ENCODE assay signal across 17 cellular contexts in genomic region chr7:22425361-22425760, GRCh38.
DNase-seq lines count a peak whose midpoint lies in the region; ATAC-seq and TF ChIP-seq lines count a peak whose summit lies in the region.
"Had no signal": no experiment of that assay in that cellular context is flagged by ENCODE, and none has a peak within 500 bp of the region (broad histone marks: within the 10 kb centered on the region; RNA-seq: fewer than 3 reads in every experiment).

No MANE protein-coding gene starts in this region.

- no peak for TF ChIP-seq EP300 in esophagus muscularis mucosa (IDR thresholded peaks at IDR 0.05)

- H3K36me3 ChIP-seq in GM23338 (ENCODE audit: insufficient read depth) (no peaks in the 10 kb centered on the region), esophagus muscularis mucosa (no peaks in the 10 kb centered on the region), smooth muscle cell (ENCODE audit: low read depth) (no peaks in the 10 kb centered on the region)
- H3K36me3 ChIP-seq: BE2C had no signal

- H3K9me2 ChIP-seq in GM23338 (ENCODE audit: insufficient read depth) = no peaks in the 10 kb centered on the region

- TF ChIP-seq CTCF in GM23338 (conservative IDR thresholded peaks at IDR 0.05; ENCODE audit: low read depth in 2 of 2) (no peak), esophagus muscularis mucosa (IDR thresholded peaks at IDR 0.05) (no peak), smooth muscle cell (IDR thresholded peaks at IDR 0.05; ENCODE audit: borderline replicate concordance, insufficient read depth, poor library complexity, severe bottlenecking) (no peak)

- H3K9ac ChIP-seq in smooth muscle cell (ENCODE audit: low read depth) = no peak overlapping the region

- no peak overlapping the region for H3K4me3 Mint-ChIP-seq in GM23338

- H3K4me3 ChIP-seq in GM23338 (no peak overlapping the region), esophagus muscularis mucosa (no peak overlapping the region), smooth muscle cell (no peak overlapping the region)

- H2AFZ ChIP-seq in GM23338 (peak overlapping the region; percentile 25; the same call in 1 of the 2 replicates), smooth muscle cell (ENCODE audit: low read depth) (peak overlapping the region; percentile 40)

- no peak for DNase-seq in GM23338 (ENCODE audit: low spot score)
- peak; percentile 75 for DNase-seq in NCI-H69 (lab: John Stamatoyannopoulos, UW)
- peak; percentile 47 for DNase-seq in esophagus muscularis mucosa (ENCODE audit: extremely low spot score)
- DNase-seq in smooth muscle cell (lab: John Stamatoyannopoulos, UW; ENCODE audit: unreplicated experiment) = no peak
- no peak for DNase-seq in activated naive CD4-positive, alpha-beta T cell treated with anti-CD3 and anti-CD28 coated beads, Interleukin-2, amount 50 U/mL, for 16 hours
- no peak for DNase-seq in hypothalamus (lab: John Stamatoyannopoulos, UW)
- DNase-seq: BE2C; GF-D8; H7; MV-4-11; NCI-H1417 treated with DMSO at 0.1 percent for 48 hours; NCI-H1930; NCI-H524 treated with DMSO at 0.1 percent for 48 hours; NK-92 treated with Interleukin-12 subunit alpha and Interleukin-12 subunit beta, amount 100 ng/mL, for 24 hours; PC-3 had no signal

- H3K4me1 ChIP-seq in GM23338 (ENCODE audit: insufficient read depth) (peaks cover 9% of the 10 kb centered on the region; the same call in 1 of the 2 replicates), esophagus muscularis mucosa (no peaks in the 10 kb centered on the region), smooth muscle cell (ENCODE audit: low read depth) (no peaks in the 10 kb centered on the region)

- intact Hi-C loops in esophagus muscularis mucosa (cut with DNase I) = no loop called here

- H3K27me3 Mint-ChIP-seq in GM23338 (ENCODE audit: insufficient read depth, low read depth, poor library complexity) = no peaks in the 10 kb centered on the region

- TF ChIP-seq POLR2A in esophagus muscularis mucosa (IDR thresholded peaks at IDR 0.05; ENCODE audit: low read depth) = no peak

- H3K79me2 ChIP-seq in GM23338 (replicated peaks; ENCODE audit: insufficient read depth) = no peaks in the 10 kb centered on the region
- H3K79me2 ChIP-seq in smooth muscle cell (ENCODE audit: low read depth) = no peaks in the 10 kb centered on the region

- H3K4me2 ChIP-seq in GM23338 (no peak overlapping the region), smooth muscle cell (no peak overlapping the region)

- H3F3A ChIP-seq in GM23338 (replicated peaks; ENCODE audit: low read depth) = no peaks in the 10 kb centered on the region
- no peaks in the 10 kb centered on the region for H3F3A ChIP-seq in smooth muscle cell (ENCODE audit: low read depth)

- 89% methylated on average over 1 of the region's 1 CpG for WGBS in esophagus muscularis mucosa
- whole genome bisulfite sequencing in smooth muscle cell (ENCODE audit: low lambda C conversion rate) = 97% methylated on average over 1 of the region's 1 CpG

- H3K4me1 Mint-ChIP-seq in GM23338 = peaks cover 13% of the 10 kb centered on the region

- no peaks in the 10 kb centered on the region for H3K9me3 Mint-ChIP-seq in GM23338

- no peak overlapping the region for H3K27ac Mint-ChIP-seq in GM23338

- H3K27ac ChIP-seq in GM23338 (ENCODE audit: low read depth) = 0 out of 2 replicates have a peak overlapping the region, but pooled peaks have one; percentile 57
- no peak overlapping the region for H3K27ac ChIP-seq in esophagus muscularis mucosa (replicated peaks in 1 of 4)
- H3K27ac ChIP-seq in smooth muscle cell (ENCODE audit: low read depth) = no peak overlapping the region
- H3K27ac ChIP-seq: HL-60 had no signal

- H3K9me3 ChIP-seq in esophagus muscularis mucosa = no peaks in the 10 kb centered on the region
- H3K9me3 ChIP-seq in smooth muscle cell (replicated peaks; ENCODE audit: low read depth) = no peaks in the 10 kb centered on the region
- H3K9me3 ChIP-seq: BE2C had no signal

- H4K20me1 ChIP-seq in GM23338 (replicated peaks; ENCODE audit: insufficient read depth) (no peaks in the 10 kb centered on the region), smooth muscle cell (ENCODE audit: low read depth) (no peaks in the 10 kb centered on the region)

- H3K27me3 ChIP-seq in GM23338 (ENCODE audit: insufficient read depth) (no peaks in the 10 kb centered on the region), esophagus muscularis mucosa (no peaks in the 10 kb centered on the region), smooth muscle cell (ENCODE audit: low read depth) (no peaks in the 10 kb centered on the region)
- H3K27me3 ChIP-seq: BE2C had no signal

- H3K36me3 Mint-ChIP-seq in GM23338 (ENCODE audit: low read depth) = no peaks in the 10 kb centered on the region

- ATAC-seq in GM23338 = no peak
- no peak for ATAC-seq in GM21825 (IDR thresholded peaks at IDR 0.05; ENCODE audit: unreplicated experiment)
- ATAC-seq: PC-3 had no signal

TF ChIP-seq in GM23338, 12 proteins besides CTCF, POLR2A, EP300 and RAD21:
- TF ChIP-seq POLR2AphosphoS5 (IDR thresholded peaks at IDR 0.05; ENCODE audit: low read depth) (no peak), ZNF462 (CRISPR knock-in tag; IDR thresholded peaks at IDR 0.05) (no peak), STAT1 (IDR thresholded peaks at IDR 0.05; ENCODE audit: unreplicated experiment) (no peak), JUNB (IDR thresholded peaks at IDR 0.05; ENCODE audit: unreplicated experiment) (no peak)

Comparison
In these comparisons a context has a peak if more than half of its experiments do, and no peak if none do; other contexts are left out.
1. DNase-seq: peak in NCI-H69 (single experiment) and esophagus muscularis mucosa (single experiment); none in GM23338 (single experiment), smooth muscle cell (single experiment), activated naive CD4-positive, alpha-beta T cell treated with anti-CD3 and anti-CD28 coated beads, Interleukin-2, amount 50 U/mL, for 16 hours (single experiment) and hypothalamus (0 of 51).